8 cellular contexts compared by ENCODE assay signal in genomic region chr4:94207469-94208224, GRCh38. TPM values are rescaled to one million over a fixed set of nuclear protein-coding genes. Genes with fewer than 3 reads are reported as not detected.
DNase-seq lines count a peak whose midpoint lies in the region; ATAC-seq and TF ChIP-seq lines count a peak whose summit lies in the region.

TSS of gene SMARCAD1 (plus strand) at chr4:94207865. CDS start at chr4:94208395, 530 bp downstream.

- peaks cover 0 to 14% of the 10 kb centered on the region in 2 experiments; a peak in 2 of 4 replicates for H3K4me1 ChIP-seq in SK-N-SH (ENCODE audit: control insufficient read depth in 1 of 2, insufficient read depth in 2 of 2, low read depth in 1 of 2, low read length in 1 of 2)

- TF ChIP-seq CTCF in SK-N-SH (IDR thresholded peaks at IDR 0.05): no peak

- peak within 1 kb of the TSS; percentile 84 to 89 for H3K4me3 ChIP-seq in SK-N-SH (ENCODE audit: low read depth in 2 of 2, low read length in 1 of 2)

- H3K36me3 ChIP-seq in SK-N-SH (replicated peaks in 1 of 2; ENCODE audit: control insufficient read depth in 1 of 2, insufficient read depth in 2 of 2, low read length in 1 of 2): peaks cover 28 to 37% of the 10 kb centered on the region in 2 experiments

- no peaks in the 10 kb centered on the region for H4K20me1 ChIP-seq in SK-N-SH (ENCODE audit: insufficient read depth)

- H3K27ac ChIP-seq in SK-N-SH (ENCODE audit: low read depth in 2 of 2, low read length in 1 of 2) (peak within 1 kb of the TSS; percentile 93 to 94), temporal lobe (ENCODE audit: low read depth, low read length) (peak within 1 kb of the TSS; percentile 51)

- no peak for TF ChIP-seq RAD21 in SK-N-SH (IDR thresholded peaks at IDR 0.05; ENCODE audit: low read length)

- CTCF ChIA-PET in SK-N-SH (lab: Yijun Ruan, JAX): interaction anchor here (0.6 kb wide), 1 partner anchor 497 kb away, joined by 3 read pairs; no protein-coding TSS in a partner anchor

- POLR2A ChIA-PET in SK-N-SH (lab: Yijun Ruan, JAX): interaction anchor here (1.2 kb wide), 1 partner anchor 19 kb away, joined by 5 read pairs; no protein-coding TSS in a partner anchor

- H2AFZ ChIP-seq in SK-N-SH (ENCODE audit: low read depth): peak within 1 kb of the TSS; percentile 95

- H3K27me3 ChIP-seq in SK-N-SH (ENCODE audit: insufficient read depth): no peaks in the 10 kb centered on the region

- DNase-seq in GM04504 (ENCODE audit: low read depth) (peak; percentile 89), NCI-H1048 (lab: John Stamatoyannopoulos, UW) (peak; percentile 92), SK-N-SH (peak; percentile 84), glomerular endothelial cell (ENCODE audit: extremely low read depth, low read depth, low spot score) (peak; percentile 92), occipital lobe (lab: John Stamatoyannopoulos, UW) (peak; percentile 78)
- peak; percentile 88 for DNase-seq in activated naive CD4-positive, alpha-beta T cell treated with anti-CD3 and anti-CD28 coated beads, Interleukin-2, amount 50 U/mL, for 16 hours

- TF ChIP-seq EP300 in SK-N-SH (IDR thresholded peaks at IDR 0.05; ENCODE audit: borderline replicate concordance in 1 of 2, low read depth in 1 of 2, low read length in 1 of 2): no peak

- peak within 1 kb of the TSS; percentile 99 for H3K9ac ChIP-seq in SK-N-SH

- WGBS in SK-N-SH (ENCODE audit: low lambda C conversion rate): under 1% methylated on average over 55 of the region's 57 CpGs

- H3K79me2 ChIP-seq in SK-N-SH (ENCODE audit: insufficient read depth): peaks cover 49% of the 10 kb centered on the region

- H3F3A ChIP-seq in SK-N-SH (replicated peaks; ENCODE audit: insufficient read depth): no peaks in the 10 kb centered on the region

- ATAC-seq in HG02571 (IDR thresholded peaks at IDR 0.05; ENCODE audit: unreplicated experiment): peak; percentile 95

- H3K4me2 ChIP-seq in SK-N-SH: peak within 1 kb of the TSS; percentile 71

- H3K9me3 ChIP-seq in SK-N-SH: peaks cover 4% of the 10 kb centered on the region; the same call in 1 of the 2 replicates

- no peaks in the 10 kb centered on the region for H3K9me2 ChIP-seq in SK-N-SH

TF ChIP-seq in SK-N-SH, 30 proteins besides CTCF, POLR2A, EP300 and RAD21 (continues in another document):
- peak; percentile 75 for TF ChIP-seq MXI1 (IDR thresholded peaks at IDR 0.05; ENCODE audit: low read depth, low read length)
- TF ChIP-seq GATA2 (CRISPR knock-in tag; IDR thresholded peaks at IDR 0.05): no peak
- TF ChIP-seq TCF12 (IDR thresholded peaks at IDR 0.05): no peak; the same call in 1 of the 2 replicates
- TF ChIP-seq POLR2AphosphoS5 (IDR thresholded peaks at IDR 0.05; ENCODE audit: low read depth, low read length): peak; percentile 81; the same call in 1 of the 2 replicates
- no peak for TF ChIP-seq TEAD4 (IDR thresholded peaks at IDR 0.05; ENCODE audit: borderline replicate concordance, insufficient read depth)
- no peak for TF ChIP-seq MEF2A (IDR thresholded peaks at IDR 0.05; ENCODE audit: borderline replicate concordance, low read depth)
- 0 out of 2 replicates have a peak, but pooled peaks have one; percentile 18 for TF ChIP-seq PBX3 (IDR thresholded peaks at IDR 0.05)
- TF ChIP-seq FOSL2 (IDR thresholded peaks at IDR 0.05; ENCODE audit: borderline replicate concordance, low read depth): no peak
- TF ChIP-seq TAF1 (IDR thresholded peaks at IDR 0.05; ENCODE audit: borderline replicate concordance, low read depth, low read length): peak; percentile 61
- no peak for TF ChIP-seq SMC3 (IDR thresholded peaks at IDR 0.05; ENCODE audit: low read depth, low read length)
- no peak for TF ChIP-seq USF1 (IDR thresholded peaks at IDR 0.05; ENCODE audit: borderline replicate concordance, low read depth)
- TF ChIP-seq IRF3 (IDR thresholded peaks at IDR 0.05; ENCODE audit: low read depth, low read length): no peak
- TF ChIP-seq JUND (IDR thresholded peaks at IDR 0.05): no peak
- no peak for TF ChIP-seq FOXM1 (IDR thresholded peaks at IDR 0.05; ENCODE audit: low read depth)
- TF ChIP-seq FOXJ3 (CRISPR knock-in tag; IDR thresholded peaks at IDR 0.05): no peak
- TF ChIP-seq CHD2 (IDR thresholded peaks at IDR 0.05; ENCODE audit: low read length, partially characterized antibody): peak; percentile 99
- TF ChIP-seq MAX (IDR thresholded peaks at IDR 0.05; ENCODE audit: low read depth): peak; percentile 72
- no peak for TF ChIP-seq EZH2phosphoT487 (IDR thresholded peaks at IDR 0.05; ENCODE audit: borderline replicate concordance, low read depth)
- TF ChIP-seq NFIC (IDR thresholded peaks at IDR 0.05; ENCODE audit: borderline replicate concordance): no peak
- no peak; the same call in 1 of the 2 replicates for TF ChIP-seq YY1 (IDR thresholded peaks at IDR 0.05; ENCODE audit: low read depth)
- no peak for TF ChIP-seq RCOR1 (IDR thresholded peaks at IDR 0.05; ENCODE audit: low read length)
- peak; percentile 84 for TF ChIP-seq GABPA (IDR thresholded peaks at IDR 0.05; ENCODE audit: low read depth)
- TF ChIP-seq NRF1 (IDR thresholded peaks at IDR 0.05; ENCODE audit: low read depth, low read length): no peak
- peak; percentile 63; the same call in 1 of the 2 replicates for TF ChIP-seq RFX5 (IDR thresholded peaks at IDR 0.05; ENCODE audit: low read length)
- TF ChIP-seq REST (IDR thresholded peaks at IDR 0.05; ENCODE audit: low read depth, low read length): peak; percentile 11; the same call in 1 of the 2 replicates
- TF ChIP-seq RXRA (IDR thresholded peaks at IDR 0.05; ENCODE audit: borderline replicate concordance, low read depth): no peak
- peak; percentile 66 for TF ChIP-seq ELF1 (IDR thresholded peaks at IDR 0.05)

RNA-seq across cellular contexts. Expression of gene SMARCAD1, which starts in this region (rescaled TPM):
- 10.7 and 15.1 TPM in 2 replicates for polyA plus RNA-seq in SK-N-SH (2012; rRNA removed)
- 14.3 and 17.3 TPM in 2 replicates for polyA plus RNA-seq in SK-N-SH (2012; cell fraction: cytosol; rRNA removed)
- 9.8 and 30.1 TPM in 2 replicates for polyA plus RNA-seq in SK-N-SH (2012; cell fraction: nucleus; rRNA removed)
- total RNA-seq in glomerular endothelial cell (19.6 and 27.9 TPM in 2 replicates), occipital lobe (113 TPM), temporal lobe (80.9 TPM)

Comparison
In these comparisons a context has a peak if more than half of its experiments do, and no peak if none do; other contexts are left out.
1. Peak in every context shown above with its lines: DNase-seq, ATAC-seq, H3K4me3 ChIP-seq and H3K27ac ChIP-seq.